20 cellular contexts compared by ENCODE assay signal in genomic region chr3:279325-279724, GRCh38.
"Had no signal": no experiment of that assay in that cellular context is flagged by ENCODE, and none has a peak within 500 bp of the region (broad histone marks: within the 10 kb centered on the region; RNA-seq: fewer than 3 reads in every experiment).

No MANE protein-coding gene starts in this region.

- H3K27ac Mint-ChIP-seq: activated naive CD8-positive, alpha-beta T cell treated with anti-CD3 and anti-CD28 coated beads, Interleukin-2, amount 50 U/mL, for 24 hours; activated T-helper 17 cell treated with anti-CD3 and anti-CD28 coated beads, Interleukin-2, amount 50 U/mL, for 72 hours; stimulated activated naive CD8-positive, alpha-beta T cell treated with anti-CD3 and anti-CD28 coated beads, Interleukin-15, Interleukin-2, amounts not matched to agents 100 ng/mL and 50 ng/mL, for 24 hours had no signal

- H3K27ac ChIP-seq: ascending aorta, breast epithelium, gastroesophageal sphincter, heart right ventricle, skin epidermis, testis, upper lobe of left lung had no signal

- H3K9me3 ChIP-seq: ascending aorta, gastroesophageal sphincter, mucosa of descending colon, testis had no signal

- H3K9me3 Mint-ChIP-seq: activated naive CD8-positive, alpha-beta T cell treated with anti-CD3 and anti-CD28 coated beads, Interleukin-2, amount 50 U/mL, for 24 hours; activated T-helper 17 cell treated with anti-CD3 and anti-CD28 coated beads, Interleukin-2, amount 50 U/mL, for 72 hours had no signal

- H3K36me3 ChIP-seq: ascending aorta, breast epithelium, gastroesophageal sphincter, heart right ventricle, upper lobe of left lung had no signal

- H3K4me1 Mint-ChIP-seq: activated T-helper 17 cell treated with anti-CD3 and anti-CD28 coated beads, Interleukin-2, amount 50 U/mL, for 72 hours had no signal

- H3K4me3 Mint-ChIP-seq: activated naive CD8-positive, alpha-beta T cell treated with anti-CD3 and anti-CD28 coated beads, Interleukin-2, amount 50 U/mL, for 24 hours; activated T-helper 17 cell treated with anti-CD3 and anti-CD28 coated beads, Interleukin-2, amount 50 U/mL, for 72 hours; stimulated activated naive CD8-positive, alpha-beta T cell treated with anti-CD3 and anti-CD28 coated beads, Interleukin-15, Interleukin-2, amounts not matched to agents 100 ng/mL and 50 ng/mL, for 24 hours had no signal

- ATAC-seq: activated naive CD8-positive, alpha-beta T cell treated with anti-CD3 and anti-CD28 coated beads, Interleukin-2, amount 50 U/mL, for 24 hours; activated T-helper 17 cell treated with anti-CD3 and anti-CD28 coated beads, Interleukin-2, amount 50 U/mL, for 72 hours; gastroesophageal sphincter; heart right ventricle; mucosa of descending colon; naive thymus-derived CD8-positive, alpha-beta T cell; right cardiac atrium had no signal

- H3K27me3 ChIP-seq: ascending aorta, breast epithelium, gastroesophageal sphincter, heart right ventricle, testis, upper lobe of left lung had no signal

- H3K4me1 ChIP-seq: ascending aorta, breast epithelium, gastroesophageal sphincter, heart right ventricle, testis, upper lobe of left lung had no signal

- H3K4me3 ChIP-seq: ascending aorta, breast epithelium, gastroesophageal sphincter, heart right ventricle, mucosa of descending colon, skin epidermis, testis, upper lobe of left lung had no signal

- DNase-seq: activated CD4-positive, alpha-beta T cell treated with anti-CD3 and anti-CD28 coated beads, Interleukin-2, amount 50 U/mL, for 4 hours; activated CD4-positive, CD25-positive, alpha-beta regulatory T cell treated with anti-CD3 and anti-CD28 coated beads, Interleukin-2, amount 50 U/mL, for 72 hours; activated naive CD4-positive, alpha-beta T cell treated with Interleukin-2 at 50 U/mL for 16 hours; activated naive CD8-positive, alpha-beta T cell treated with anti-CD3 and anti-CD28 coated beads, Interleukin-2, amount 50 U/mL, for 24 hours; erythroblast; heart right ventricle; mucosa of descending colon; naive thymus-derived CD8-positive, alpha-beta T cell; right cardiac atrium; stimulated activated CD4-positive, alpha-beta T cell treated with anti-CD3 and anti-CD28 coated beads, Interleukin-4, amount 100 ng/mL, for 4 hours; stimulated activated CD8-positive, alpha-beta memory T cell treated with anti-CD3 and anti-CD28 coated beads, Interleukin-4, amount 100 ng/mL, for 48 hours; T-helper 9 cell; testis; upper lobe of left lung had no signal

- H3K27me3 Mint-ChIP-seq: activated naive CD8-positive, alpha-beta T cell treated with anti-CD3 and anti-CD28 coated beads, Interleukin-2, amount 50 U/mL, for 24 hours; activated T-helper 17 cell treated with anti-CD3 and anti-CD28 coated beads, Interleukin-2, amount 50 U/mL, for 72 hours; naive thymus-derived CD8-positive, alpha-beta T cell; stimulated activated naive CD8-positive, alpha-beta T cell treated with anti-CD3 and anti-CD28 coated beads, Interleukin-15, Interleukin-2, amounts not matched to agents 100 ng/mL and 50 ng/mL, for 24 hours had no signal
